In the genomic region with DNA sequence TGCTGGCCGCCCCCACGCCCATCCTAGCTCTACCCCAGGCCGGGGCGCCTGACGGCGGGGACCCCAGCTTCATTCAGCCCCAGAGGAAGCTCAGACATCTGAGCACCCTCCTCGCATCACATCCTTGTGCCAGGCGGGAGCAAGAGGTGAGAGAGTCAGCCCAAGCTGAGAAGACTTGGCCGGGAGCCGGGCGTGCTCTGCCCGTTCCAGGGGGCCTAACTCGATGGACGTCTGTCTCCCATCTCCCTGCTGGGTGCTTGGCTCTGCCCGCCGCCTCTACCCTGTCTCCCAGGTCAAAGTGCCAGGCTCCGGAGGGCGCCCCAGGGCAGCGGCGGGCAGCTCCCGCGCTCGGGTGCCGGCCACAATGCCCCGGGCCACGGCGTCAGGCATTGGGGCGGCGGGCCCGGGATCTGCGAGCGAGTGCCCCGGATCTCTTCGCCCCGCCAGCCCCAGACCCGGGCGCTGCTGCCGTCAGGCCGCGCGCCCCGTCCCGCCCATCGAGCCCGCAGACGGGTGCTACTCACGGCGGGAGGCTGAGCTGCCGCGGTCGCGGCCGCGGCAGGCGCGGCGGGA, we compare ENCODE assay signal across 8 cellular contexts. TPM values are rescaled to one million over a fixed set of nuclear protein-coding genes. Genes with fewer than 3 reads are reported as not detected.
DNase-seq lines count a peak whose midpoint lies in the region; TF ChIP-seq lines count a peak whose summit lies in the region.

No MANE protein-coding gene starts in this region.

- H4K20me1 ChIP-seq in KMS-11 (ENCODE audit: insufficient read depth), result no peaks in the 10 kb centered on the region

- 16 to 54% methylated on average over 9 to 31 of the region's 57 CpGs for WGBS in lower leg skin, 2 donors
- WGBS in tibial nerve, 2 donors, result 36 to 50% methylated on average over 14 to 15 of the region's 57 CpGs

- H2AFZ ChIP-seq in KMS-11 (ENCODE audit: low read depth), result peak overlapping the region; percentile 34

- DNase-seq in stimulated activated CD4-positive, alpha-beta T cell treated with anti-CD3 and anti-CD28 coated beads, TNF-alpha, amount 100 ng/mL, for 24 hours (ENCODE audit: low read depth in 3 of 3), result peak in 2 of 3 experiments; percentile 8 to 11
- DNase-seq in stimulated activated CD4-positive, alpha-beta T cell treated with anti-CD3 and anti-CD28 coated beads, Interleukin-1b, Interleukin-23, amount 100 ng/mL, for 48 hours, result no peak
- DNase-seq in breast epithelium (ENCODE audit: low spot score in 2 of 2) (no peak), lower leg skin (ENCODE audit: low spot score in 2 of 2) (no peak), tibial nerve (ENCODE audit: low spot score in 2 of 2) (no peak), cortex of kidney (lab: John Stamatoyannopoulos, UW) (no peak), NCI-H510A (lab: John Stamatoyannopoulos, UW) (no peak)

- no peak for TF ChIP-seq POLR2A in breast epithelium (IDR thresholded peaks at IDR 0.05)
- no peak for TF ChIP-seq POLR2A in lower leg skin (IDR thresholded peaks at IDR 0.05)
- no peak for TF ChIP-seq POLR2A in tibial nerve (IDR thresholded peaks at IDR 0.05)

- H3K36me3 ChIP-seq in KMS-11 (ENCODE audit: insufficient read depth) (no peaks in the 10 kb centered on the region), breast epithelium (no peaks in the 10 kb centered on the region), tibial nerve (no peaks in the 10 kb centered on the region)

- H3K9ac ChIP-seq in KMS-11, result no peak overlapping the region

- no peaks in the 10 kb centered on the region for H3K79me2 ChIP-seq in KMS-11 (ENCODE audit: insufficient read depth, low read depth)

- H3K9me3 ChIP-seq in breast epithelium (no peaks in the 10 kb centered on the region), tibial nerve (no peaks in the 10 kb centered on the region)

- no peak for TF ChIP-seq EP300 in tibial nerve (IDR thresholded peaks at IDR 0.05)

- H3K27me3 ChIP-seq in KMS-11 (ENCODE audit: insufficient read depth, low read depth) (no peaks in the 10 kb centered on the region), breast epithelium (no peaks in the 10 kb centered on the region), tibial nerve (peaks cover 0 to 12% of the 10 kb centered on the region in 2 donors)

- peak overlapping the region; percentile 34; the same call in 1 of the 2 replicates for H3K4me2 ChIP-seq in KMS-11

- H3K4me1 ChIP-seq in KMS-11 (ENCODE audit: low read depth, poor library complexity, severe bottlenecking) (peaks cover 4% of the 10 kb centered on the region), breast epithelium (no peaks in the 10 kb centered on the region), tibial nerve (peaks cover 0 to 34% (median 9%) of the 10 kb centered on the region in 4 donors)

- no peak for TF ChIP-seq CTCF in KMS-11 (conservative IDR thresholded peaks at IDR 0.05; ENCODE audit: low read depth, low read length)
- no peak for TF ChIP-seq CTCF in breast epithelium (IDR thresholded peaks at IDR 0.05)
- TF ChIP-seq CTCF in lower leg skin (IDR thresholded peaks at IDR 0.05), result no peak
- no peak for TF ChIP-seq CTCF in tibial nerve (IDR thresholded peaks at IDR 0.05)

- intact Hi-C loops in breast epithelium (cut with DNase I; ENCODE audit: low total_unique reads), result no loop called here
- intact Hi-C loops in lower leg skin (cut with DNase I; ENCODE audit: low total_unique reads), result loop anchor here (10.0 kb wide), 1 partner anchor 101 kb away; no protein-coding TSS in a partner anchor

- H3K4me3 ChIP-seq in KMS-11 (IDR thresholded peaks at IDR 0.05; ENCODE audit: insufficient read depth, low read depth, low read length) (no peak overlapping the region), breast epithelium (peak overlapping the region; percentile 51 to 81 (median 73)), lower leg skin (ENCODE audit: low read depth, poor library complexity, severe bottlenecking) (peak overlapping the region; percentile 52), tibial nerve (peak overlapping the region; percentile 38 to 72 (median 44))

- H3K27ac ChIP-seq in KMS-11 (no peak overlapping the region), breast epithelium (peak overlapping the region; percentile 74 to 76), tibial nerve (peak overlapping the region in 2 of 4 donors; percentile 78 to 81)

RNA-seq across cellular contexts. Expression of a gene that starts 0.4 kb away (rescaled TPM):
- total RNA-seq in breast epithelium, result 10 to 100 TPM; 23.6 to 37.3 (median 29.6) TPM
- total RNA-seq in lower leg skin, result 10 to 100 TPM; 10.9 to 27.5 (median 13.3) TPM
- total RNA-seq in tibial nerve, result 10 to 100 TPM; 28.9 to 75.9 (median 56.7) TPM

RNA-seq across cellular contexts. Expression of a gene that starts 47.8 kb away (rescaled TPM):
- 10 to 100 TPM; 42.6 to 71.8 (median 50.9) TPM for total RNA-seq in breast epithelium
- total RNA-seq in lower leg skin, result 10 to 100 TPM; 18.7 to 36.8 (median 30.7) TPM
- 10 to 100 TPM; 22.9 to 46.9 (median 32.7) TPM for total RNA-seq in tibial nerve

RNA-seq across cellular contexts. Expression of a gene that starts 49.9 kb away (rescaled TPM):
- total RNA-seq in breast epithelium (100 to 1,000 TPM; 107 to 144 (median 125) TPM), lower leg skin (10 to 100 TPM; 51.3 to 94.9 (median 65.7) TPM), tibial nerve (100 to 1,000 TPM; 102 to 128 (median 108) TPM)

Comparison
In these comparisons a context has a peak if more than half of its experiments do, and no peak if none do; other contexts are left out.
1. DNase-seq: peak in stimulated activated CD4-positive, alpha-beta T cell treated with anti-CD3 and anti-CD28 coated beads, TNF-alpha, amount 100 ng/mL, for 24 hours (2 of 3); none in stimulated activated CD4-positive, alpha-beta T cell treated with anti-CD3 and anti-CD28 coated beads, Interleukin-1b, Interleukin-23, amount 100 ng/mL, for 48 hours (single experiment), breast epithelium (0 of 2), lower leg skin (0 of 2), tibial nerve (0 of 2), cortex of kidney (single experiment) and NCI-H510A (single experiment).